8 cellular contexts compared by ENCODE assay signal in genomic region chr14:24013654-24014514, GRCh38. TPM values are rescaled to one million over a fixed set of nuclear protein-coding genes. Genes with fewer than 3 reads are reported as not detected.
A peak's percentile ranks its signal among the peaks of the same experiment; 100 is the strongest.
DNase-seq lines count a peak whose midpoint lies in the region; ATAC-seq and TF ChIP-seq lines count a peak whose summit lies in the region.

No MANE protein-coding gene starts in this region.

- H3K36me3 ChIP-seq in KMS-11 (ENCODE audit: insufficient read depth) (no peaks in the 10 kb centered on the region), NT2/D1 (ENCODE audit: insufficient read depth, insufficient read length, low read length) (no peaks in the 10 kb centered on the region)

- H3K9ac ChIP-seq in KMS-11, result no peak overlapping the region
- no peak overlapping the region for H3K9ac ChIP-seq in NT2/D1 (ENCODE audit: insufficient read length, low read depth)

- peak; percentile 43 for DNase-seq in stimulated activated CD4-positive, alpha-beta T cell treated with anti-CD3 and anti-CD28 coated beads, Interleukin-15, amount 100 ng/mL, for 24 hours
- no peak for DNase-seq in stimulated activated CD4-positive, alpha-beta T cell treated with anti-CD3 and anti-CD28 coated beads, Interleukin-12 subunit alpha, Interleukin-12 subunit beta, amount 100 ng/mL, for 4 hours
- DNase-seq in NT2/D1 (ENCODE audit: low read depth, low spot score) (peak; percentile 43), fibroblast of mammary gland (ENCODE audit: low read depth) (peak; percentile 77), neural crest cell (ENCODE audit: low read depth, low spot score) (peak; percentile 39)
- DNase-seq in activated T-cell treated with anti-CD3 and anti-CD28 coated beads, Interleukin-2, amount 50 U/mL, for 1 hour, result peak; percentile 38

- H3K27me3 ChIP-seq in KMS-11 (ENCODE audit: insufficient read depth, low read depth) (no peaks in the 10 kb centered on the region), NT2/D1 (ENCODE audit: insufficient read depth, insufficient read length) (no peaks in the 10 kb centered on the region)

- ATAC-seq in GM19455 (IDR thresholded peaks at IDR 0.05; ENCODE audit: unreplicated experiment), result no peak

- peaks cover 21% of the 10 kb centered on the region for H3K36me3 Mint-ChIP-seq in neural crest cell (ENCODE audit: low read depth)

- no peaks in the 10 kb centered on the region for H4K20me1 ChIP-seq in KMS-11 (ENCODE audit: insufficient read depth)

- H3K4me1 ChIP-seq in KMS-11 (ENCODE audit: low read depth, poor library complexity, severe bottlenecking), result peaks cover 9% of the 10 kb centered on the region
- H3K4me1 ChIP-seq in NT2/D1 (ENCODE audit: insufficient read depth, insufficient read length), result no peaks in the 10 kb centered on the region

- no peak overlapping the region for H3K4me3 ChIP-seq in KMS-11 (IDR thresholded peaks at IDR 0.05; ENCODE audit: insufficient read depth, low read depth, low read length)
- no peak overlapping the region for H3K4me3 ChIP-seq in NT2/D1 (ENCODE audit: insufficient read length, low read depth)
- no peak overlapping the region for H3K4me3 ChIP-seq in fibroblast of mammary gland (ENCODE audit: control insufficient read depth, low read depth, low read length)

- no peak overlapping the region for H3K27ac Mint-ChIP-seq in neural crest cell (ENCODE audit: unreplicated experiment)

- peaks cover 13% of the 10 kb centered on the region for H3K9me3 Mint-ChIP-seq in neural crest cell

- peaks cover 12% of the 10 kb centered on the region for H3K27me3 Mint-ChIP-seq in neural crest cell (ENCODE audit: low read depth)

- H3K4me1 Mint-ChIP-seq in neural crest cell, result peaks cover 20% of the 10 kb centered on the region

- TF ChIP-seq CTCF in KMS-11 (conservative IDR thresholded peaks at IDR 0.05; ENCODE audit: low read depth, low read length) (peak; percentile 83), fibroblast of mammary gland (conservative IDR thresholded peaks at IDR 0.05; ENCODE audit: control insufficient read depth, insufficient read depth, low read depth, low read length) (peak; percentile 93), neural crest cell (conservative IDR thresholded peaks at IDR 0.05) (peak; percentile 95)

- no peaks in the 10 kb centered on the region for H3K79me2 ChIP-seq in KMS-11 (ENCODE audit: insufficient read depth, low read depth)

- H3K9me3 ChIP-seq in NT2/D1 (ENCODE audit: insufficient read depth, low read length), result no peaks in the 10 kb centered on the region; the same call in 1 of the 2 replicates

- H3K4me2 ChIP-seq in KMS-11, result no peak overlapping the region; the same call in 1 of the 2 replicates

- no peak overlapping the region for H3K27ac ChIP-seq in KMS-11

- no peak overlapping the region for H2AFZ ChIP-seq in KMS-11 (ENCODE audit: low read depth)

- H3K4me3 Mint-ChIP-seq in neural crest cell, result no peak overlapping the region

RNA-seq across cellular contexts. Expression of gene DHRS4L2, which starts 25.2 kb away (rescaled TPM):
- 15.1 and 17.1 TPM in 2 replicates for total RNA-seq in neural crest cell

RNA-seq across cellular contexts. Expression of gene CARMIL3, which starts 37.9 kb away (rescaled TPM):
- 9.3 and 9.4 TPM in 2 replicates for total RNA-seq in neural crest cell

RNA-seq across cellular contexts. Expression of gene CPNE6, which starts 57.5 kb away (rescaled TPM):
- total RNA-seq in neural crest cell, result not detected in 2 replicates
